Comparison of ENCODE assay signal across 11 cellular contexts in the genomic region with DNA sequence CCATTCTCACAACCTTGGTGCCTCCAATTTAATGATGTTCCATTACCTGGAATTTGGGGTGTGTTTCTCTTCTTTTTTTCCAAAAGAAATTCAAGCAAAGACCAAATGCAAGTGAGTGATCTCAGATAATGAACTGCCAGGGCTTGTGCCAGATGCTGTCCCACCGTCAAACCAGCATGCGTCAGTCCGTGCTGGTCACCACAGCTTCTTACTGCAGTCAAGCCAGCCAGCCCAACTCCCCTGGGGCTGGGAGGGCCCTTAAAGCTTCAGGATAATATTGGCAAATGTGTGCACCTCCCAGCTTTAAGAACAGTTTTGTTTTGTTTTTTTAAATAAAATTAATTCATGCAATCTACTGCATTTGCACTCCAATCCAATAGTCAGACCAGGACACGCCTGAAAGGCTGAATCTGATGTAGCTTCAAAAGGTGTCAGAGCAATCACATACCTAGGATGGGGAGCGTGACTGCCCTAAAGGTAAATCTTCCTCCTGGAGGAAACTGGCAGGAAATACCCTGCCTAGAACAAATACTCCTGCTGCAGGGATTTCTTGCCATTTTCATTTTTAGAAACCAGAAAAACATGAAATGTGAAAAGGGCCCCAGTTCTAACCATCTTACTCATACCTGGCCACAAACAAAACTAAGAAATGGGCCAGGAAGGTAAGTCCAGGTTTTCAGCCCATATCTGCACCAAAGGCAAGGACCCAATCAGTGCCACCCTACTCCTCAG. TPM values are rescaled to one million over a fixed set of nuclear protein-coding genes. Genes with fewer than 3 reads are reported as not detected.
DNase-seq lines count a peak whose midpoint lies in the region; ATAC-seq and TF ChIP-seq lines count a peak whose summit lies in the region.
"Had no signal": no experiment of that assay in that cellular context is flagged by ENCODE, and none has a peak within 500 bp of the region (broad histone marks: within the 10 kb centered on the region; RNA-seq: fewer than 3 reads in every experiment).

No MANE protein-coding gene starts in this region.

- TF ChIP-seq EP300 in gastroesophageal sphincter (IDR thresholded peaks at IDR 0.05), result no peak

- no peak overlapping the region for H3K4me3 ChIP-seq in Peyer's patch
- no peak overlapping the region for H3K4me3 ChIP-seq in gastroesophageal sphincter
- H3K4me3 ChIP-seq: lung had no signal

- H3K9me3 ChIP-seq in Peyer's patch (no peaks in the 10 kb centered on the region), gastroesophageal sphincter (no peaks in the 10 kb centered on the region)

- 35 to 41% methylated on average over 3 to 5 of the region's 5 CpGs for WGBS in gastroesophageal sphincter (ENCODE audit: low coverage in 1 of 2), 2 donors

- no peaks in the 10 kb centered on the region for H3K27me3 ChIP-seq in Peyer's patch
- H3K27me3 ChIP-seq in gastroesophageal sphincter, result no peaks in the 10 kb centered on the region

- ATAC-seq in gastroesophageal sphincter, result peak; percentile 85
- no peak for ATAC-seq in HG03442 (IDR thresholded peaks at IDR 0.05; ENCODE audit: unreplicated experiment)
- ATAC-seq: CD8-positive, alpha-beta T cell; HCT116 had no signal

- TF ChIP-seq CTCF in Peyer's patch (IDR thresholded peaks at IDR 0.05), result no peak
- TF ChIP-seq CTCF in gastroesophageal sphincter (IDR thresholded peaks at IDR 0.05), result peak in 1 of 4 experiments; percentile 4

- TF ChIP-seq POLR2A in Peyer's patch (IDR thresholded peaks at IDR 0.05), result no peak
- no peak for TF ChIP-seq POLR2A in gastroesophageal sphincter (IDR thresholded peaks at IDR 0.05)

- DNase-seq in EH (ENCODE audit: low read depth) (peak; percentile 40), Peyer's patch (peak in 1 of 3 donors; percentile 63), renal cortical epithelial cell (ENCODE audit: low read depth) (peak; percentile 20), Ammon's horn (ENCODE audit: low spot score) (no peak), SHP77 treated with DMSO at 0.1 percent for 48 hours (lab: John Stamatoyannopoulos, UW) (no peak), nucleus accumbens (lab: John Stamatoyannopoulos, UW) (no peak)
- DNase-seq: CD8-positive, alpha-beta T cell had no signal

- H3K36me3 ChIP-seq in Peyer's patch, result no peaks in the 10 kb centered on the region
- H3K36me3 ChIP-seq in gastroesophageal sphincter, result no peaks in the 10 kb centered on the region

- H3K4me1 ChIP-seq in Peyer's patch (peaks cover 0 to 13% (median 0%) of the 10 kb centered on the region in 4 donors), gastroesophageal sphincter (peaks cover 3 to 49% (median 24%) of the 10 kb centered on the region in 3 donors)

- H3K27ac ChIP-seq in Peyer's patch, result peak overlapping the region in 3 of 4 donors; percentile 12 to 51 (median 16)
- H3K27ac ChIP-seq in gastroesophageal sphincter, result peak overlapping the region in 3 of 4 donors; percentile 57 to 67 (median 60)

RNA-seq across cellular contexts. Expression of a gene that starts 26.9 kb away (rescaled TPM):
- 100 to 1,000 TPM in 1 of 4 donors, 10 to 100 TPM in 3; 57.1 to 106 (median 86.3) TPM for total RNA-seq in Peyer's patch
- total RNA-seq in gastroesophageal sphincter, result 10 to 100 TPM; 69.7 to 94.3 (median 87.6) TPM
- 90.9 and 109 TPM in 2 replicates for total RNA-seq in renal cortical epithelial cell

Comparison
In these comparisons a context has a peak if more than half of its experiments do, and no peak if none do; other contexts are left out.
1. DNase-seq: peak in EH (single experiment) and renal cortical epithelial cell (single experiment); none in Ammon's horn (single experiment), SHP77 treated with DMSO at 0.1 percent for 48 hours (single experiment) and nucleus accumbens (0 of 56).